In genomic region chr12:58889557-58889956, GRCh38 we compare ENCODE assay signal across 23 cellular contexts. TPM values are rescaled to one million over a fixed set of nuclear protein-coding genes. Genes with fewer than 3 reads are reported as not detected.
DNase-seq lines count a peak whose midpoint lies in the region; ATAC-seq and TF ChIP-seq lines count a peak whose summit lies in the region.
"Had no signal": no experiment of that assay in that cellular context is flagged by ENCODE, and none has a peak within 500 bp of the region (broad histone marks: within the 10 kb centered on the region; RNA-seq: fewer than 3 reads in every experiment).

No MANE protein-coding gene starts in this region.

- H2AFZ ChIP-seq in parathyroid adenoma: no peak overlapping the region

- H3K9ac ChIP-seq in parathyroid adenoma: no peak overlapping the region

- H3K9me3 Mint-ChIP-seq in T-cell: peaks cover 0 to 2% (median 0%) of the 10 kb centered on the region in 3 donors
- H3K9me3 Mint-ChIP-seq: activated CD4-positive, alpha-beta memory T cell treated with anti-CD3 and anti-CD28 coated beads, Interleukin-2, amount 10 ng/mL, durations not matched to agents 7 days and 5 days; activated naive CD4-positive, alpha-beta T cell treated with anti-CD3 and anti-CD28 coated beads for 36 hours; mesothelial cell of epicardium; neural crest cell; WTC11 had no signal

- no TSS peak for BruUV-seq in A673 (replicated peaks; lab: Mats Ljungman, UMichigan)

- no peak for ATAC-seq in T-cell (replicated peaks in 1 of 4)
- ATAC-seq: WTC11 had no signal

- 34 to 63% methylated on average over 6 of the region's 6 CpGs for WGBS in esophagus squamous epithelium, 2 donors

- POLR2A ChIA-PET in T-cell (lab: Charles Lee) (no interaction called here), A673 (lab: Charles Lee; ENCODE audit: low non-redundant PET) (no interaction called here)

- H3K9me3 ChIP-seq in SJCRH30 (replicated peaks) (no peaks in the 10 kb centered on the region), esophagus squamous epithelium (no peaks in the 10 kb centered on the region), parathyroid adenoma (ENCODE audit: control insufficient read depth, low read length) (no peaks in the 10 kb centered on the region), right atrium auricular region (no peaks in the 10 kb centered on the region), A673 (ENCODE audit: low read depth, low read length, poor library complexity, severe bottlenecking) (no peaks in the 10 kb centered on the region)
- H3K9me3 ChIP-seq: MG63 had no signal

- no peak overlapping the region for H3K4me2 ChIP-seq in parathyroid adenoma (ENCODE audit: low read length)

- TF ChIP-seq CTCF in esophagus squamous epithelium (IDR thresholded peaks at IDR 0.05) (no peak), parathyroid adenoma (IDR thresholded peaks at IDR 0.05) (no peak), right atrium auricular region (IDR thresholded peaks at IDR 0.05) (no peak), A673 (conservative IDR thresholded peaks at IDR 0.05; ENCODE audit: low read depth, low read length) (no peak)

- no peaks in the 10 kb centered on the region for H3K27me3 Mint-ChIP-seq in T-cell
- H3K27me3 Mint-ChIP-seq: activated CD4-positive, alpha-beta memory T cell treated with anti-CD3 and anti-CD28 coated beads, Interleukin-2, amount 10 ng/mL, durations not matched to agents 7 days and 5 days; CD4-positive, CD25-positive, alpha-beta regulatory T cell; IgD-negative memory B cell had no signal

- intact Hi-C loops in esophagus squamous epithelium (cut with DNase I) (no loop called here), A673 (cut with micrococcal nuclease; ENCODE audit: unreplicated experiment) (no loop called here)

- H3K79me2 ChIP-seq in parathyroid adenoma: peaks cover 7% of the 10 kb centered on the region

- CTCF ChIA-PET in T-cell (lab: Charles Lee): no interaction called here
- CTCF ChIA-PET in A673 (lab: Charles Lee): no interaction called here

- H3K4me3 ChIP-seq in SJCRH30: no peak overlapping the region
- H3K4me3 ChIP-seq in esophagus squamous epithelium: no peak overlapping the region
- H3K4me3 ChIP-seq in parathyroid adenoma (ENCODE audit: low read depth, low read length): no peak overlapping the region
- no peak overlapping the region for H3K4me3 ChIP-seq in right atrium auricular region
- H3K4me3 ChIP-seq in A673 (ENCODE audit: low read depth, low read length, poor library complexity, severe bottlenecking): no peak overlapping the region
- H3K4me3 ChIP-seq: MG63 had no signal

- H3K36me3 Mint-ChIP-seq in T-cell: no peaks in the 10 kb centered on the region
- H3K36me3 Mint-ChIP-seq: CD4-positive, CD25-positive, alpha-beta regulatory T cell; IgD-negative memory B cell had no signal

- H3K27ac ChIP-seq in SJCRH30: no peak overlapping the region
- H3K27ac ChIP-seq in esophagus squamous epithelium: peak overlapping the region in 3 of 4 donors; percentile 39 to 81 (median 74)
- peak overlapping the region; percentile 92 for H3K27ac ChIP-seq in parathyroid adenoma
- H3K27ac ChIP-seq in right atrium auricular region: no peak overlapping the region
- H3K27ac ChIP-seq in A673 (ENCODE audit: low read depth, low read length, poor library complexity, severe bottlenecking): no peak overlapping the region

- no peak overlapping the region for H3K27ac Mint-ChIP-seq in T-cell
- H3K27ac Mint-ChIP-seq: activated CD4-positive, alpha-beta memory T cell treated with anti-CD3 and anti-CD28 coated beads, Interleukin-2, amount 10 ng/mL, durations not matched to agents 7 days and 5 days; activated naive CD4-positive, alpha-beta T cell treated with anti-CD3 and anti-CD28 coated beads for 36 hours; CD4-positive, CD25-positive, alpha-beta regulatory T cell; IgD-negative memory B cell; mesothelial cell of epicardium; WTC11 had no signal

- no peak overlapping the region for H3K4me3 Mint-ChIP-seq in T-cell
- H3K4me3 Mint-ChIP-seq: activated CD4-positive, alpha-beta memory T cell treated with anti-CD3 and anti-CD28 coated beads, Interleukin-2, amount 10 ng/mL, durations not matched to agents 7 days and 5 days; activated naive CD4-positive, alpha-beta T cell treated with anti-CD3 and anti-CD28 coated beads for 36 hours; CD4-positive, CD25-positive, alpha-beta regulatory T cell; mesothelial cell of epicardium; neural crest cell; WTC11 had no signal

- DNase-seq in NCI-H1105 (lab: John Stamatoyannopoulos, UW) (peak; percentile 10), SJCRH30 (peak; percentile 17 to 76), esophagus squamous epithelium (lab: John Stamatoyannopoulos, UW) (no peak), T-cell (no peak), right atrium auricular region (ENCODE audit: low spot score) (no peak), A673 (ENCODE audit: low spot score) (no peak), NAMALWA (ENCODE audit: low spot score) (no peak)
- DNase-seq: activated CD4-positive, alpha-beta memory T cell treated with anti-CD3 and anti-CD28 coated beads, Interleukin-2, amount 10 ng/mL, durations not matched to agents 7 days and 5 days; activated naive CD4-positive, alpha-beta T cell treated with anti-CD3 and anti-CD28 coated beads for 36 hours; activated T-cell treated with anti-CD3 and anti-CD28 coated beads, Interleukin-2, amount 50 U/mL, for 1 hour; aorta; CD4-positive, CD25-positive, alpha-beta regulatory T cell; MG63; NCI-H2029; NCI-H526 treated with DMSO at 0.1 percent for 48 hours; OCI-M1; SHP77; stimulated activated CD4-positive, alpha-beta T cell treated with anti-CD3 and anti-CD28 coated beads, Interleukin-12 subunit alpha, Interleukin-12 subunit beta, amount 100 ng/mL, for 4 hours had no signal

- H3K4me1 ChIP-seq in SJCRH30 (no peaks in the 10 kb centered on the region; the same call in 1 of the 2 replicates), esophagus squamous epithelium (peaks cover 15 to 100% (median 51%) of the 10 kb centered on the region in 3 donors), parathyroid adenoma (peaks cover 20% of the 10 kb centered on the region), right atrium auricular region (peaks cover 0 to 10% of the 10 kb centered on the region in 2 donors), A673 (ENCODE audit: insufficient read depth, low read length, poor library complexity, severe bottlenecking) (peaks cover 31% of the 10 kb centered on the region)

- no peaks in the 10 kb centered on the region for H3K4me1 Mint-ChIP-seq in T-cell
- H3K4me1 Mint-ChIP-seq: activated CD4-positive, alpha-beta memory T cell treated with anti-CD3 and anti-CD28 coated beads, Interleukin-2, amount 10 ng/mL, durations not matched to agents 7 days and 5 days; CD4-positive, CD25-positive, alpha-beta regulatory T cell; IgD-negative memory B cell had no signal

- H3K36me3 ChIP-seq in SJCRH30 (peaks cover 61% of the 10 kb centered on the region), esophagus squamous epithelium (peaks cover 0 to 53% (median 0%) of the 10 kb centered on the region in 3 donors), parathyroid adenoma (ENCODE audit: control insufficient read depth, insufficient read depth, low read length) (no peaks in the 10 kb centered on the region), right atrium auricular region (peaks cover 27% of the 10 kb centered on the region), A673 (ENCODE audit: insufficient read depth, low read length, poor library complexity, severe bottlenecking) (peaks cover 18% of the 10 kb centered on the region)

- H3K27me3 ChIP-seq in SJCRH30: no peaks in the 10 kb centered on the region
- H3K27me3 ChIP-seq in esophagus squamous epithelium: no peaks in the 10 kb centered on the region
- H3K27me3 ChIP-seq in parathyroid adenoma (ENCODE audit: control insufficient read depth, insufficient read depth, low read length): no peaks in the 10 kb centered on the region
- no peaks in the 10 kb centered on the region for H3K27me3 ChIP-seq in right atrium auricular region
- no peaks in the 10 kb centered on the region for H3K27me3 ChIP-seq in A673 (replicated peaks; ENCODE audit: insufficient read depth, low read depth, low read length, poor library complexity)
- H3K27me3 ChIP-seq: MG63 had no signal

- no peak for TF ChIP-seq POLR2A in esophagus squamous epithelium (IDR thresholded peaks at IDR 0.05)

RNA-seq across cellular contexts. Expression of gene LRIG3, which starts 30.7 kb away (rescaled TPM):
- 129 and 150 TPM in 2 replicates for total RNA-seq in SJCRH30 (2014; rRNA removed; shearing (Covaris generic))
- total RNA-seq in esophagus squamous epithelium (100 to 1,000 TPM in 1 of 4 donors, 10 to 100 TPM in 3; 32.1 to 124 (median 42.4) TPM), T-cell (under 1 TPM in 3 of 5 donors, not detected in 2; 0.09 to 0.13 (median 0.12) TPM), right atrium auricular region (10 to 100 TPM in 1 of 2 donors, 1 to 10 TPM in 1; 7.3 to 14.6 TPM), A673 (2021) (13.4 and 13.6 TPM in 2 replicates)
- total RNA-seq: activated naive CD4-positive, alpha-beta T cell treated with anti-CD3 and anti-CD28 coated beads for 36 hours; CD4-positive, CD25-positive, alpha-beta regulatory T cell had no signal

Comparison
In these comparisons a context has a peak if more than half of its experiments do, and no peak if none do; other contexts are left out.
1. DNase-seq: peak in NCI-H1105 (single experiment) and SJCRH30 (2 of 2); none in esophagus squamous epithelium (single experiment), T-cell (0 of 34), right atrium auricular region (single experiment), A673 (single experiment) and NAMALWA (single experiment).
2. H3K27ac ChIP-seq: peak in esophagus squamous epithelium (3 of 4) and parathyroid adenoma (single experiment); none in SJCRH30 (single experiment), right atrium auricular region (0 of 2) and A673 (single experiment).
3. RNA of gene LRIG3, which starts 30.7 kb away (total RNA-seq): 129 to 150 TPM in SJCRH30, 32.1 to 124 TPM in esophagus squamous epithelium, 7.3 to 14.6 TPM in right atrium auricular region and 13.4 to 13.6 TPM in A673; 0.09 to 0.13 TPM in T-cell; every median in the first group is over 4 times any median in the second.